9 cellular contexts compared by ENCODE assay signal in genomic region chr17:10018461-10018891, GRCh38.
A peak's percentile ranks its signal among the peaks of the same experiment; 100 is the strongest.
DNase-seq lines count a peak whose midpoint lies in the region; ATAC-seq, FAIRE-seq and TF ChIP-seq lines count a peak whose summit lies in the region.
"Had no signal": no experiment of that assay in that cellular context is flagged by ENCODE, and none has a peak within 500 bp of the region (broad histone marks: within the 10 kb centered on the region; RNA-seq: fewer than 3 reads in every experiment).

No MANE protein-coding gene starts in this region.

- H3K4me3 Mint-ChIP-seq in activated T-helper 1 cell treated with anti-CD3 and anti-CD28 coated beads, Interleukin-12 subunit alpha, Interleukin-12 subunit beta, Interleukin-2, Interleukin-4 antibody, amounts not matched to agents 30 ng/mL and 10 ng/mL and 1 ng/mL, durations not matched to agents 14 hours and 24 hours and 36 hours, result no peak overlapping the region

- 69% methylated on average over 6 of the region's 7 CpGs for WGBS in mesenchymal stem cell

- H2BK12ac ChIP-seq in mesenchymal stem cell (ENCODE audit: low read length in 2 of 2), result no peak overlapping the region

- H3K9me3 ChIP-seq in left lung (no peaks in the 10 kb centered on the region), mesenchymal stem cell (ENCODE audit: control insufficient read depth, low read length) (no peaks in the 10 kb centered on the region)

- no peaks in the 10 kb centered on the region for H3K36me3 Mint-ChIP-seq in activated T-helper 1 cell treated with anti-CD3 and anti-CD28 coated beads, Interleukin-12 subunit alpha, Interleukin-12 subunit beta, Interleukin-2, Interleukin-4 antibody, amounts not matched to agents 30 ng/mL and 10 ng/mL and 1 ng/mL, durations not matched to agents 14 hours and 24 hours and 36 hours (ENCODE audit: low read depth)

- no peak overlapping the region for H3K23ac ChIP-seq in mesenchymal stem cell (ENCODE audit: low read length in 2 of 2)

- H3K4me1 Mint-ChIP-seq in activated T-helper 1 cell treated with anti-CD3 and anti-CD28 coated beads, Interleukin-12 subunit alpha, Interleukin-12 subunit beta, Interleukin-2, Interleukin-4 antibody, amounts not matched to agents 30 ng/mL and 10 ng/mL and 1 ng/mL, durations not matched to agents 14 hours and 24 hours and 36 hours (ENCODE audit: low read depth), result no peaks in the 10 kb centered on the region

- no peak overlapping the region for H4K8ac ChIP-seq in mesenchymal stem cell (ENCODE audit: low read length)

- no peak for TF ChIP-seq CTCF in left lung (IDR thresholded peaks at IDR 0.05)

- no peak overlapping the region for H2BK120ac ChIP-seq in mesenchymal stem cell (ENCODE audit: low read depth, low read length)

- no peak overlapping the region for H3K9ac ChIP-seq in mesenchymal stem cell (ENCODE audit: low read length)

- DNase-seq in GM12891 (ENCODE audit: insufficient read length, low spot score) (peak; percentile 41), MV-4-11 (lab: John Stamatoyannopoulos, UW) (peak; percentile 98), left lung (no peak), cortex of kidney (lab: John Stamatoyannopoulos, UW) (no peak), mesenchymal stem cell (no peak)
- DNase-seq in stimulated activated CD4-positive, alpha-beta T cell treated with anti-CD3 and anti-CD28 coated beads, Interleukin-2, amount 100 ng/mL, for 48 hours, result no peak
- DNase-seq in activated T-helper 1 cell treated with anti-CD3 and anti-CD28 coated beads, Interleukin-12 subunit alpha, Interleukin-12 subunit beta, Interleukin-2, Interleukin-4 antibody, amounts not matched to agents 30 ng/mL and 10 ng/mL and 1 ng/mL, durations not matched to agents 14 hours and 24 hours and 36 hours (ENCODE audit: low spot score), result no peak
- DNase-seq: NCI-H446 treated with DMSO at 0.1 percent for 48 hours had no signal

- no peak overlapping the region for H2AFZ ChIP-seq in mesenchymal stem cell (ENCODE audit: low read depth, low read length)

- no peak overlapping the region for H3K4ac ChIP-seq in mesenchymal stem cell (ENCODE audit: low read depth in 1 of 2, low read length in 2 of 2)

- no peaks in the 10 kb centered on the region for H3K9me3 Mint-ChIP-seq in activated T-helper 1 cell treated with anti-CD3 and anti-CD28 coated beads, Interleukin-12 subunit alpha, Interleukin-12 subunit beta, Interleukin-2, Interleukin-4 antibody, amounts not matched to agents 30 ng/mL and 10 ng/mL and 1 ng/mL, durations not matched to agents 14 hours and 24 hours and 36 hours

- peak; percentile 89 for FAIRE-seq in GM12891 (lab: Jason Lieb, UNC)

- H2AK5ac ChIP-seq in mesenchymal stem cell (ENCODE audit: low read length, severe bottlenecking), result no peak overlapping the region

- H3K27me3 ChIP-seq in left lung (peaks cover 0 to 56% of the 10 kb centered on the region in 2 donors), mesenchymal stem cell (ENCODE audit: control insufficient read depth in 1 of 2, insufficient read depth in 1 of 2, low read length in 2 of 2) (peaks cover 0 to 15% of the 10 kb centered on the region in 2 experiments)

- H2BK5ac ChIP-seq in mesenchymal stem cell (ENCODE audit: low read depth, low read length, poor library complexity, severe bottlenecking), result no peak overlapping the region

- H2BK15ac ChIP-seq in mesenchymal stem cell (ENCODE audit: low read depth, poor library complexity, severe bottlenecking), result no peak overlapping the region

- intact Hi-C loops in left lung (cut with DNase I), result no loop called here
- intact Hi-C loops in activated T-helper 1 cell treated with anti-CD3 and anti-CD28 coated beads, Interleukin-12 subunit alpha, Interleukin-12 subunit beta, Interleukin-2, Interleukin-4 antibody, amounts not matched to agents 30 ng/mL and 10 ng/mL and 1 ng/mL, durations not matched to agents 14 hours and 24 hours and 36 hours (cut with micrococcal nuclease), result no loop called here

- peak; percentile 60 for ATAC-seq in GM21825 (IDR thresholded peaks at IDR 0.05; ENCODE audit: unreplicated experiment)
- peak; percentile 57 for ATAC-seq in left lung

- H3K27me3 Mint-ChIP-seq in activated T-helper 1 cell treated with anti-CD3 and anti-CD28 coated beads, Interleukin-12 subunit alpha, Interleukin-12 subunit beta, Interleukin-2, Interleukin-4 antibody, amounts not matched to agents 30 ng/mL and 10 ng/mL and 1 ng/mL, durations not matched to agents 14 hours and 24 hours and 36 hours (ENCODE audit: insufficient read depth), result no peaks in the 10 kb centered on the region

- H4K91ac ChIP-seq in mesenchymal stem cell (ENCODE audit: low read length), result no peak overlapping the region

- no peak overlapping the region for H3K4me3 ChIP-seq in left lung
- no peak overlapping the region for H3K4me3 ChIP-seq in mesenchymal stem cell (ENCODE audit: insufficient read depth in 1 of 2, low read depth in 1 of 2, low read length in 2 of 2)

- H3K4me1 ChIP-seq in left lung (peaks cover 5 to 92% of the 10 kb centered on the region in 2 donors), mesenchymal stem cell (ENCODE audit: control insufficient read depth, insufficient read depth, low read depth, low read length) (peaks cover 14% of the 10 kb centered on the region)

- H3K4me2 ChIP-seq in mesenchymal stem cell (ENCODE audit: low read length, poor library complexity, severe bottlenecking), result no peak overlapping the region

- H3K27ac ChIP-seq in left lung (peak overlapping the region in 1 of 2 donors; percentile 92), mesenchymal stem cell (ENCODE audit: low read length, poor library complexity, severe bottlenecking) (no peak overlapping the region)

- H3K36me3 ChIP-seq in left lung, result no peaks in the 10 kb centered on the region
- peaks cover 4 to 13% of the 10 kb centered on the region in 2 experiments for H3K36me3 ChIP-seq in mesenchymal stem cell (ENCODE audit: control insufficient read depth in 1 of 2, insufficient read depth in 2 of 2, low read depth in 1 of 2, low read length in 2 of 2)

- H3K14ac ChIP-seq in mesenchymal stem cell (ENCODE audit: low read length in 2 of 2), result no peak overlapping the region

- no peak overlapping the region for H3K27ac Mint-ChIP-seq in activated T-helper 1 cell treated with anti-CD3 and anti-CD28 coated beads, Interleukin-12 subunit alpha, Interleukin-12 subunit beta, Interleukin-2, Interleukin-4 antibody, amounts not matched to agents 30 ng/mL and 10 ng/mL and 1 ng/mL, durations not matched to agents 14 hours and 24 hours and 36 hours

- peaks cover 7% of the 10 kb centered on the region for H3K79me1 ChIP-seq in mesenchymal stem cell (replicated peaks; ENCODE audit: low read length, poor library complexity, severe bottlenecking)

- H3K18ac ChIP-seq in mesenchymal stem cell (ENCODE audit: low read depth in 1 of 2, low read length in 2 of 2), result no peak overlapping the region

- TF ChIP-seq POLR2A in GM12891 (IDR thresholded peaks at IDR 0.05; ENCODE audit: low read depth, low read length), result no peak

TF ChIP-seq in GM12891, 5 proteins besides CTCF, POLR2A, EP300 and RAD21:
- no peak for TF ChIP-seq POLR2AphosphoS5 (IDR thresholded peaks at IDR 0.05; ENCODE audit: low read depth, low read length)
- TF ChIP-seq TAF1 (IDR thresholded peaks at IDR 0.05; ENCODE audit: low read depth, low read length), result no peak
- peak; percentile 98 for TF ChIP-seq SPI1 (IDR thresholded peaks at IDR 0.05; ENCODE audit: low read depth, low read length)

Comparison
In these comparisons a context has a peak if more than half of its experiments do, and no peak if none do; other contexts are left out.
1. DNase-seq: peak in GM12891 (single experiment) and MV-4-11 (single experiment); none in left lung (0 of 2), cortex of kidney (single experiment), mesenchymal stem cell (single experiment), stimulated activated CD4-positive, alpha-beta T cell treated with anti-CD3 and anti-CD28 coated beads, Interleukin-2, amount 100 ng/mL, for 48 hours (0 of 2) and activated T-helper 1 cell treated with anti-CD3 and anti-CD28 coated beads, Interleukin-12 subunit alpha, Interleukin-12 subunit beta, Interleukin-2, Interleukin-4 antibody, amounts not matched to agents 30 ng/mL and 10 ng/mL and 1 ng/mL, durations not matched to agents 14 hours and 24 hours and 36 hours (single experiment).